Comparison of ENCODE assay signal across 9 cellular contexts in genomic region chr12:130026608-130027176, GRCh38.
A peak's percentile ranks its signal among the peaks of the same experiment; 100 is the strongest.
DNase-seq lines count a peak whose midpoint lies in the region; ATAC-seq and TF ChIP-seq lines count a peak whose summit lies in the region.
"Had no signal": no experiment of that assay in that cellular context is flagged by ENCODE, and none has a peak within 500 bp of the region (broad histone marks: within the 10 kb centered on the region; RNA-seq: fewer than 3 reads in every experiment).

No MANE protein-coding gene starts in this region.

- DNase-seq in DND-41 (peak; percentile 63), SHP77 treated with DMSO at 0.1 percent for 48 hours (lab: John Stamatoyannopoulos, UW) (peak; percentile 9), erythroblast (lab: John Stamatoyannopoulos, UW) (peak; percentile 6 to 46), SKM-1 (lab: John Stamatoyannopoulos, UW; ENCODE audit: unreplicated experiment) (no peak), HPDE6-E6E7 (ENCODE audit: extremely low spot score) (no peak), mesenteric fat pad (ENCODE audit: low spot score) (no peak)
- peak; percentile 65 for DNase-seq in stimulated activated CD4-positive, alpha-beta T cell treated with anti-CD3 and anti-CD28 coated beads, Interleukin-15, amount 100 ng/mL, for 24 hours

- H3K36me3 ChIP-seq in DND-41 (ENCODE audit: insufficient read depth, low read length), result no peaks in the 10 kb centered on the region
- H3K36me3 ChIP-seq: SJSA1 had no signal

- H4K20me1 ChIP-seq in DND-41 (ENCODE audit: insufficient read depth, low read length), result no peaks in the 10 kb centered on the region

- H3K4me3 ChIP-seq in DND-41 (ENCODE audit: low read depth in 1 of 2, low read length in 2 of 2), result no peak overlapping the region
- H3K4me3 ChIP-seq: SJSA1 had no signal

- no peaks in the 10 kb centered on the region for H3K79me2 ChIP-seq in DND-41 (ENCODE audit: insufficient read depth, low read length)

- H3K4me2 ChIP-seq in DND-41 (ENCODE audit: insufficient read depth, low read length), result no peak overlapping the region

- no peak for TF ChIP-seq POLR2A in erythroblast (IDR thresholded peaks at IDR 0.05; ENCODE audit: low read length)

- no peak overlapping the region for H3K9ac ChIP-seq in DND-41 (ENCODE audit: low read depth, low read length)

- H3K9me3 ChIP-seq in DND-41 (ENCODE audit: insufficient read depth, low read length, severe bottlenecking), result no peaks in the 10 kb centered on the region
- H3K9me3 ChIP-seq: SJSA1 had no signal

- no peak overlapping the region for H2AFZ ChIP-seq in DND-41 (ENCODE audit: low read depth, low read length)

- peaks cover 8% of the 10 kb centered on the region for H3K27me3 ChIP-seq in DND-41 (ENCODE audit: insufficient read depth, low read length, poor library complexity)
- H3K27me3 ChIP-seq: SJSA1 had no signal

- TF ChIP-seq CTCF in DND-41 (IDR thresholded peaks at IDR 0.05; ENCODE audit: borderline replicate concordance, extremely low read depth, low read length, poor library complexity, severe bottlenecking), result peak; percentile 83

- no peak overlapping the region for H3K27ac ChIP-seq in DND-41 (ENCODE audit: low read length)
- H3K27ac ChIP-seq: SJSA1 had no signal

- peak; percentile 74 for ATAC-seq in DND-41 (ENCODE audit: insufficient read depth, low read depth)
- ATAC-seq in HG02884 (IDR thresholded peaks at IDR 0.05; ENCODE audit: unreplicated experiment), result peak; percentile 69

- H3K4me1 ChIP-seq in DND-41 (ENCODE audit: insufficient read depth, low read length), result no peaks in the 10 kb centered on the region
- H3K4me1 ChIP-seq: SJSA1 had no signal

Comparison
In these comparisons a context has a peak if more than half of its experiments do, and no peak if none do; other contexts are left out.
1. DNase-seq: peak in DND-41 (single experiment), SHP77 treated with DMSO at 0.1 percent for 48 hours (single experiment), erythroblast (2 of 2) and stimulated activated CD4-positive, alpha-beta T cell treated with anti-CD3 and anti-CD28 coated beads, Interleukin-15, amount 100 ng/mL, for 24 hours (single experiment); none in SKM-1 (single experiment), HPDE6-E6E7 (single experiment) and mesenteric fat pad (single experiment).